Comparison of ENCODE assay signal across 25 cellular contexts in genomic region chr5:148583421-148583965, GRCh38.
DNase-seq lines count a peak whose midpoint lies in the region; ATAC-seq, FAIRE-seq and TF ChIP-seq lines count a peak whose summit lies in the region.
"Had no signal": no experiment of that assay in that cellular context is flagged by ENCODE, and none has a peak within 500 bp of the region (broad histone marks: within the 10 kb centered on the region; RNA-seq: fewer than 3 reads in every experiment).

No MANE protein-coding gene starts in this region.

- no peaks in the 10 kb centered on the region for H4K20me1 ChIP-seq in HepG2 (ENCODE audit: insufficient read depth, low read length)
- H4K20me1 ChIP-seq: BLaER1 had no signal

- no peaks in the 10 kb centered on the region for H3K9me3 Mint-ChIP-seq in Caco-2 (ENCODE audit: unreplicated experiment)
- H3K9me3 Mint-ChIP-seq: H9; T-helper 1 cell treated with Interleukin-12 subunit alpha and Interleukin-12 subunit beta and Interleukin-4 antibody, amounts not matched to agents 30 μg/mL and 1 μg/mL, for 36 hours had no signal

- peaks cover 8% of the 10 kb centered on the region for H3K4me1 Mint-ChIP-seq in Caco-2 (ENCODE audit: low read depth, unreplicated experiment)
- H3K4me1 Mint-ChIP-seq: CD4-positive, CD25-positive, alpha-beta regulatory T cell had no signal

- ATAC-seq in HepG2 (no peak), right lobe of liver (no peak)

- intact Hi-C loops in HepG2 (cut with micrococcal nuclease; ENCODE audit: unreplicated experiment) (no loop called here), right lobe of liver (cut with DNase I) (no loop called here), Caco-2 (cut with micrococcal nuclease; ENCODE audit: unreplicated experiment) (no loop called here)

- peaks cover 2% of the 10 kb centered on the region for H3K27me3 Mint-ChIP-seq in Caco-2 (ENCODE audit: insufficient read depth, unreplicated experiment)

- H3K27me3 ChIP-seq in HepG2 (ENCODE audit: control insufficient read depth in 1 of 2, insufficient read depth in 2 of 2, low read length in 2 of 2): no peaks in the 10 kb centered on the region; a peak in 1 of 5 replicates
- no peaks in the 10 kb centered on the region for H3K27me3 ChIP-seq in right lobe of liver
- H3K27me3 ChIP-seq in Caco-2 (replicated peaks; ENCODE audit: control insufficient read depth, insufficient read depth, low read length): no peaks in the 10 kb centered on the region
- H3K27me3 ChIP-seq: BLaER1, Peyer's patch had no signal

- DNase-seq in HepG2 (ENCODE audit: low spot score) (no peak), right lobe of liver (no peak), RWPE1 (ENCODE audit: low spot score) (peak; percentile 41), Caco-2 (no peak), superior temporal gyrus (ENCODE audit: extremely low spot score) (no peak), G401 (ENCODE audit: low spot score) (no peak), glomerular visceral epithelial cell (ENCODE audit: extremely low spot score) (no peak)
- DNase-seq: CD4-positive, CD25-positive, alpha-beta regulatory T cell; GM23248; H9; Karpas-422; MM.1S; NCI-H1048; NCI-H1417; NCI-H1694; NCI-H2029 treated with DMSO at 0.1 percent for 48 hours; NCI-H526 treated with DMSO at 0.1 percent for 48 hours; Peyer's patch; SK-N-SH; SW 1271 had no signal

- in situ Hi-C loops in HepG2 (cut with HindIII; ENCODE audit: extremely low pct_ligation_motif_present, low pct_unique_long_range_greater_than_20kb): no loop called here
- in situ Hi-C loops in G401 (cut with HindIII; ENCODE audit: low sequenced_read_pairs): no loop called here

- no peaks in the 10 kb centered on the region for H3K79me2 ChIP-seq in HepG2 (ENCODE audit: insufficient read depth, low read length)

- no peak for FAIRE-seq in HepG2 (lab: Jason Lieb, UNC)
- FAIRE-seq: D721Med, GM18507 had no signal

- no peak overlapping the region for H2AFZ ChIP-seq in HepG2 (ENCODE audit: low read length)
- H2AFZ ChIP-seq: GM23248 had no signal

- no peak overlapping the region for H3K9ac ChIP-seq in HepG2 (ENCODE audit: insufficient read depth, low read depth, low read length)
- H3K9ac ChIP-seq: BLaER1, GM23248, SK-N-SH had no signal

- H3K36me3 ChIP-seq in HepG2 (replicated peaks in 1 of 2; ENCODE audit: control insufficient read depth in 1 of 2, insufficient read depth in 2 of 2, low read length in 2 of 2) (no peaks in the 10 kb centered on the region), right lobe of liver (no peaks in the 10 kb centered on the region), HEK293 (ENCODE audit: control insufficient read depth in 2 of 2, insufficient read depth in 1 of 2, low read length in 2 of 2) (no peaks in the 10 kb centered on the region), Caco-2 (ENCODE audit: control insufficient read depth, insufficient read depth, low read length) (no peaks in the 10 kb centered on the region)
- H3K36me3 ChIP-seq: BLaER1, Peyer's patch had no signal

- 0% methylated on average over 2 of the region's 2 CpGs for WGBS in HepG2 (ENCODE audit: low lambda C conversion rate)
- WGBS in right lobe of liver (ENCODE audit: insufficient coverage, low coverage, low lambda C conversion rate, missing lambda C conversion rate): 80% methylated on average over 1 of the region's 2 CpGs

- no peak for TF ChIP-seq CTCF in HepG2 (CRISPR knock-in tag; IDR thresholded peaks at IDR 0.05)
- TF ChIP-seq CTCF in right lobe of liver (IDR thresholded peaks at IDR 0.05): no peak
- no peak for TF ChIP-seq CTCF in HEK293 (tag by site-specific recombination; IDR thresholded peaks at IDR 0.05)
- TF ChIP-seq CTCF in RWPE1 (conservative IDR thresholded peaks at IDR 0.05; ENCODE audit: low read depth): no peak
- TF ChIP-seq CTCF in Caco-2 (IDR thresholded peaks at IDR 0.05; ENCODE audit: insufficient read depth in 1 of 2, low read depth in 1 of 2, low read length in 1 of 2, severe bottlenecking in 1 of 2, unreplicated experiment in 1 of 2): no peak

- TF ChIP-seq RAD21 in HepG2 (CRISPR knock-in tag; IDR thresholded peaks at IDR 0.05): no peak

- CTCF ChIA-PET in HepG2 (lab: Yijun Ruan, JAX; ENCODE audit: low intra/inter-chr PET ratio, low total read pairs) (no interaction called here), HEK293 (lab: Yijun Ruan, JAX) (no interaction called here), RWPE1 (lab: Yijun Ruan, JAX) (no interaction called here), Caco-2 (lab: Charles Lee) (no interaction called here)

- TF ChIP-seq EP300 in HepG2 (IDR thresholded peaks at IDR 0.05; ENCODE audit: low read depth in 2 of 2, low read length in 2 of 2) (no peak), HepG2 (CRISPR knock-in tag; IDR thresholded peaks at IDR 0.05; ENCODE audit: borderline replicate concordance) (no peak)

- no peak overlapping the region for H3K4me2 ChIP-seq in HepG2 (ENCODE audit: low read depth, low read length)
- H3K4me2 ChIP-seq: BLaER1, SK-N-SH had no signal

- no peaks in the 10 kb centered on the region for H3K36me3 Mint-ChIP-seq in Caco-2 (ENCODE audit: insufficient read depth, unreplicated experiment)
- H3K36me3 Mint-ChIP-seq: CD4-positive, CD25-positive, alpha-beta regulatory T cell had no signal

- H3K27ac ChIP-seq in HepG2 (ENCODE audit: extremely low read length, insufficient read depth, low read length): no peak overlapping the region
- H3K27ac ChIP-seq in right lobe of liver: no peak overlapping the region
- H3K27ac ChIP-seq in HEK293 (ENCODE audit: extremely low read depth, low read depth, low read length): no peak overlapping the region
- no peak overlapping the region for H3K27ac ChIP-seq in RWPE1
- H3K27ac ChIP-seq: BLaER1, GM23248, Peyer's patch had no signal

- TF ChIP-seq POLR2A in HepG2 (IDR thresholded peaks at IDR 0.05; ENCODE audit: insufficient read depth in 1 of 2, low read depth in 2 of 2, low read length in 2 of 2) (no peak), right lobe of liver (IDR thresholded peaks at IDR 0.05) (no peak)

- no peak overlapping the region for H3K4me3 Mint-ChIP-seq in Caco-2 (ENCODE audit: unreplicated experiment)
- H3K4me3 Mint-ChIP-seq: CD4-positive, CD25-positive, alpha-beta regulatory T cell; H9; T-helper 1 cell treated with Interleukin-12 subunit alpha and Interleukin-12 subunit beta and Interleukin-4 antibody, amounts not matched to agents 30 μg/mL and 1 μg/mL, for 36 hours had no signal

- BruUV-seq in HepG2 (replicated peaks; lab: Mats Ljungman, UMichigan) (no TSS peak), Caco-2 (replicated peaks; lab: Mats Ljungman, UMichigan) (no TSS peak)

- no peaks in the 10 kb centered on the region for H3K4me1 ChIP-seq in HepG2 (ENCODE audit: insufficient read depth, low read length)
- H3K4me1 ChIP-seq in right lobe of liver: no peaks in the 10 kb centered on the region
- H3K4me1 ChIP-seq in HEK293 (ENCODE audit: control insufficient read depth, insufficient read depth, low read length): no peaks in the 10 kb centered on the region
- peaks cover 5% of the 10 kb centered on the region for H3K4me1 ChIP-seq in Caco-2
- H3K4me1 ChIP-seq: BLaER1, Peyer's patch had no signal

- H3K9me3 ChIP-seq in HepG2 (ENCODE audit: low read length): no peaks in the 10 kb centered on the region
- H3K9me3 ChIP-seq in right lobe of liver: no peaks in the 10 kb centered on the region
- no peaks in the 10 kb centered on the region for H3K9me3 ChIP-seq in HEK293 (ENCODE audit: control insufficient read depth, insufficient read depth, low read depth, low read length)
- H3K9me3 ChIP-seq in Caco-2: no peaks in the 10 kb centered on the region
- H3K9me3 ChIP-seq: BLaER1, Peyer's patch, SK-N-SH had no signal

- POLR2A ChIA-PET in HepG2 (lab: Yijun Ruan, JAX): no interaction called here
- POLR2A ChIA-PET in HEK293 (lab: Yijun Ruan, JAX): no interaction called here
- POLR2A ChIA-PET in RWPE1 (lab: Yijun Ruan, JAX; ENCODE audit: low non-redundant PET): interaction anchor here (0.7 kb wide), 1 partner anchor 9 kb away, joined by 3 read pairs; no protein-coding TSS in a partner anchor
- POLR2A ChIA-PET in Caco-2 (lab: Charles Lee): no interaction called here

- no peak overlapping the region for H3K27ac Mint-ChIP-seq in Caco-2 (ENCODE audit: unreplicated experiment)
- H3K27ac Mint-ChIP-seq: CD4-positive, CD25-positive, alpha-beta regulatory T cell; H9; T-helper 1 cell treated with Interleukin-12 subunit alpha and Interleukin-12 subunit beta and Interleukin-4 antibody, amounts not matched to agents 30 μg/mL and 1 μg/mL, for 36 hours had no signal

- H3K4me3 ChIP-seq in HepG2 (replicated peaks in 1 of 3; ENCODE audit: insufficient read depth in 1 of 3, low read depth in 2 of 3, low read length in 3 of 3) (no peak overlapping the region), right lobe of liver (no peak overlapping the region), HEK293 (ENCODE audit: low read depth, low read length) (no peak overlapping the region), Caco-2 (ENCODE audit: low read depth, low read length) (no peak overlapping the region)
- H3K4me3 ChIP-seq: BLaER1, GM23248, Peyer's patch had no signal

TF ChIP-seq in HepG2, 621 proteins besides CTCF, POLR2A, EP300 and RAD21:
- no peak for TF ChIP-seq ZFP82 (CRISPR knock-in tag; IDR thresholded peaks at IDR 0.05; ENCODE audit: borderline replicate concordance)
- TF ChIP-seq CREB1 (IDR thresholded peaks at IDR 0.05): peak; percentile 67
- TF ChIP-seq CREB1 (CRISPR knock-in tag; IDR thresholded peaks at IDR 0.05): no peak

TF ChIP-seq in HEK293, 187 proteins besides CTCF, POLR2A, EP300 and RAD21 (continues in another document):
- no peak for TF ChIP-seq ZBTB11 (tag by site-specific recombination; conservative IDR thresholded peaks at IDR 0.05; ENCODE audit: low read depth)

Comparison
In these comparisons a context has a peak if more than half of its experiments do, and no peak if none do; other contexts are left out.
1. Of the 63 proteins assayed by ChIP-seq in both HepG2 and HEK293: peak only in HepG2: none; only in HEK293: ZNF513; in both: none; in neither: 62.